In genomic region chr3:100063929-100064461, GRCh38 we compare ENCODE assay signal across 1 cellular context.
TF ChIP-seq lines count a peak whose summit lies in the region.

No MANE protein-coding gene starts in this region.

TF ChIP-seq in GM23338, 12 proteins besides CTCF, POLR2A, EP300 and RAD21 (continued from another document):
- TF ChIP-seq ZNF462 (CRISPR knock-in tag; IDR thresholded peaks at IDR 0.05) (no peak), POLR2AphosphoS5 (IDR thresholded peaks at IDR 0.05; ENCODE audit: low read depth) (no peak), ZNF331 (CRISPR knock-in tag; IDR thresholded peaks at IDR 0.05; ENCODE audit: low read depth) (no peak), EZH2phosphoT487 (IDR thresholded peaks at IDR 0.05; ENCODE audit: unreplicated experiment) (no peak), EZH2 (IDR thresholded peaks at IDR 0.05; ENCODE audit: low read depth, unreplicated experiment) (no peak), NANOG (IDR thresholded peaks at IDR 0.05; ENCODE audit: borderline replicate concordance) (no peak), ZNF114 (CRISPR knock-in tag; IDR thresholded peaks at IDR 0.05) (no peak), JUNB (IDR thresholded peaks at IDR 0.05; ENCODE audit: unreplicated experiment) (no peak), REST (IDR thresholded peaks at IDR 0.05; ENCODE audit: unreplicated experiment) (no peak)
TF ChIP-seq in GM23338: peak in this region for 0.
